In genomic region chr6:36101691-36102090, GRCh38 we compare ENCODE assay signal across 1 cellular context.
A peak's percentile ranks its signal among the peaks of the same experiment; 100 is the strongest.
TF ChIP-seq lines count a peak whose summit lies in the region.

No MANE protein-coding gene starts in this region.

TF ChIP-seq in K562, 482 proteins besides CTCF, POLR2A, EP300 and RAD21:
- TF ChIP-seq ZNF644 (tag; IDR thresholded peaks at IDR 0.05; ENCODE audit: low read depth) (no peak), HMBOX1 (IDR thresholded peaks at IDR 0.05) (0 out of 2 replicates have a peak, but pooled peaks have one; percentile 23), MAFK (IDR thresholded peaks at IDR 0.05; ENCODE audit: low read length) (no peak), TRIM24 (IDR thresholded peaks at IDR 0.05) (peak in 1 of 2 experiments; percentile 48; a peak in 1 of 4 replicates), CBX3 (IDR thresholded peaks at IDR 0.05; ENCODE audit: borderline replicate concordance in 1 of 2, low read length in 2 of 2) (peak in 1 of 2 experiments; percentile 71; a peak in 1 of 3 replicates), TRIM28 (IDR thresholded peaks at IDR 0.05) (peak; percentile 80)
